In the genomic region with DNA sequence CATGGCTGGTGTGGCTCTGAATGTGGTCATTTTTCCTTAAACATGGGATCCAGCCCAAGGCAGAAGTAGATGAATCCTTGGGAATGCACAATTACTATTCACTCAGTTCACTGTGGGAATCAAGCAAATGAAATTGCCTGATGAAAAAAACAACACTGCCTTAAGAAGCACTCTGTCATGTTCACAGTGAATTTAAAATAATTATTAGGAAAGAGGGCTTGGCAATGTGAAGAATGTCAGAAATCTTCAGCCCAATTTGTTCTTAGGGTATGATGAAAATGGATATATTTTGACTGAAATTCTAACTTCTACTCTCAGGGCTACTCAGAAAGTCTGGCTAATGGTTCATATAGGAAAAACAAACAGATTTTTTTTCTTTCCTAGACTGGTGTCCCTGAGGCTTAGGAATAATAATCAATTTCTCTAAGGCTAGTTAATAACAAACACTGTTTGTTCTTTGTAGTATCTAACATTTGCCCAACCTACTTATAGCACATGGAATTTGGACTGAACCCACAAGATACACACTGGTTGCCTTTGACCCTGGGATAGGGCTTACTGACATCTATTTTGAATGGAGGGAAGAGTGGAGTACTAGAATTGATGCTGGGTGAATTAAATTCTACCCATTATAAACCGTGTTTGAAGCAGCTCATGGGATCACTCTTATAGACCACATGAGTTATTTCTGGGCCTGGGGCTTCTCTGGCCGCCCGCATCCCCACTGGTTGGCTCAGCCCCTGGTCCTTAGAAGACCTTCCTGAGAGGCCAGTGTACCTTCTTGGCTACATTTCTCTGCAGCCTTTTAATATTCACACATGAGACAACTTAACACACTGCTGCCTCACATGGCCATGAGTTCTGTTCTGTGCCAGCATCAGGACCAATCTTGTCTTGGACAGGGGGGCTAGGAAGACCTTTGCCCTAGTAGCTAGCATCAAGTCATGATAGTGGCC, we compare ENCODE assay signal across 18 cellular contexts. TPM values are rescaled to one million over a fixed set of nuclear protein-coding genes. Genes with fewer than 3 reads are reported as not detected.
DNase-seq lines count a peak whose midpoint lies in the region; ATAC-seq and TF ChIP-seq lines count a peak whose summit lies in the region.
"Had no signal": no experiment of that assay in that cellular context is flagged by ENCODE, and none has a peak within 500 bp of the region (broad histone marks: within the 10 kb centered on the region; RNA-seq: fewer than 3 reads in every experiment).

No MANE protein-coding gene starts in this region.

- peak; percentile 39 for DNase-seq in GM04503 (ENCODE audit: low read depth)
- DNase-seq in amniotic epithelial cell (ENCODE audit: low read depth) = peak; percentile 23
- peak; percentile 11 for DNase-seq in glomerular visceral epithelial cell (ENCODE audit: extremely low spot score)
- DNase-seq in progenitor cell of endocrine pancreas (ENCODE audit: low spot score, unreplicated experiment) = no peak
- DNase-seq in middle frontal gyrus (ENCODE audit: extremely low spot score, low spot score) = no peak
- no peak for DNase-seq in left cardiac atrium
- no peak for DNase-seq in activated CD8-positive, alpha-beta memory T cell treated with anti-CD3 and anti-CD28 coated beads, Interleukin-2, amount 10 ng/mL, durations not matched to agents 7 days and 5 days
- DNase-seq in stimulated activated naive CD4-positive, alpha-beta T cell (lab: John Stamatoyannopoulos, UW) = no peak
- DNase-seq: activated CD4-positive, alpha-beta T cell treated with anti-CD3 and anti-CD28 coated beads, Interleukin-2, amount 10 ng/mL, durations not matched to agents 7 days and 5 days; activated naive CD4-positive, alpha-beta T cell treated with anti-CD3 and anti-CD28 coated beads, Interleukin-2, amount 50 U/mL, for 16 hours; activated T-cell treated with anti-CD3 and anti-CD28 coated beads, Interleukin-2, amount 50 U/mL, for 1 hour; effector memory CD8-positive, alpha-beta T cell; left lung; NCI-H187; NCI-H446 treated with DMSO at 0.1 percent for 48 hours; NK-92 treated with Interleukin-12 subunit alpha and Interleukin-12 subunit beta, amount 100 ng/mL, for 24 hours; thyroid gland had no signal

- H3K36me3 Mint-ChIP-seq in progenitor cell of endocrine pancreas (ENCODE audit: insufficient read depth) = peaks cover 7% of the 10 kb centered on the region
- no peaks in the 10 kb centered on the region for H3K36me3 Mint-ChIP-seq in activated CD8-positive, alpha-beta memory T cell treated with anti-CD3 and anti-CD28 coated beads, Interleukin-2, amount 10 ng/mL, durations not matched to agents 7 days and 5 days

- H3K4me3 Mint-ChIP-seq in progenitor cell of endocrine pancreas (ENCODE audit: low read depth) = peak overlapping the region; percentile 23
- H3K4me3 Mint-ChIP-seq in activated CD8-positive, alpha-beta memory T cell treated with anti-CD3 and anti-CD28 coated beads, Interleukin-2, amount 10 ng/mL, durations not matched to agents 7 days and 5 days = no peak overlapping the region
- H3K4me3 Mint-ChIP-seq: activated CD4-positive, alpha-beta T cell treated with anti-CD3 and anti-CD28 coated beads, Interleukin-2, amount 10 ng/mL, durations not matched to agents 7 days and 5 days; effector memory CD8-positive, alpha-beta T cell had no signal

- intact Hi-C loops in left cardiac atrium (cut with DNase I) = no loop called here

- H3K4me1 Mint-ChIP-seq in progenitor cell of endocrine pancreas (ENCODE audit: low read depth) = peaks cover 18% of the 10 kb centered on the region
- peaks cover 16% of the 10 kb centered on the region for H3K4me1 Mint-ChIP-seq in activated CD8-positive, alpha-beta memory T cell treated with anti-CD3 and anti-CD28 coated beads, Interleukin-2, amount 10 ng/mL, durations not matched to agents 7 days and 5 days

- no peak for TF ChIP-seq CTCF in progenitor cell of endocrine pancreas (IDR thresholded peaks at IDR 0.05; ENCODE audit: unreplicated experiment)

- H3K9me3 Mint-ChIP-seq in progenitor cell of endocrine pancreas (ENCODE audit: low read depth) = no peaks in the 10 kb centered on the region
- H3K9me3 Mint-ChIP-seq in activated CD8-positive, alpha-beta memory T cell treated with anti-CD3 and anti-CD28 coated beads, Interleukin-2, amount 10 ng/mL, durations not matched to agents 7 days and 5 days (ENCODE audit: low read depth) = no peaks in the 10 kb centered on the region
- H3K9me3 Mint-ChIP-seq: activated CD4-positive, alpha-beta T cell treated with anti-CD3 and anti-CD28 coated beads, Interleukin-2, amount 10 ng/mL, durations not matched to agents 7 days and 5 days; effector memory CD8-positive, alpha-beta T cell had no signal

- CTCF ChIA-PET in activated CD8-positive, alpha-beta memory T cell treated with anti-CD3 and anti-CD28 coated beads, Interleukin-2, amount 10 ng/mL, durations not matched to agents 7 days and 5 days (lab: Charles Lee) = interaction anchor here (1.2 kb wide), 1 partner anchor 9 kb away, joined by 7 read pairs; no protein-coding TSS in a partner anchor

- no peaks in the 10 kb centered on the region for H3K27me3 Mint-ChIP-seq in progenitor cell of endocrine pancreas
- H3K27me3 Mint-ChIP-seq in activated CD8-positive, alpha-beta memory T cell treated with anti-CD3 and anti-CD28 coated beads, Interleukin-2, amount 10 ng/mL, durations not matched to agents 7 days and 5 days = no peaks in the 10 kb centered on the region

- peak overlapping the region; percentile 15 for H3K27ac Mint-ChIP-seq in progenitor cell of endocrine pancreas
- no peak overlapping the region for H3K27ac Mint-ChIP-seq in activated CD8-positive, alpha-beta memory T cell treated with anti-CD3 and anti-CD28 coated beads, Interleukin-2, amount 10 ng/mL, durations not matched to agents 7 days and 5 days
- H3K27ac Mint-ChIP-seq: activated CD4-positive, alpha-beta T cell treated with anti-CD3 and anti-CD28 coated beads, Interleukin-2, amount 10 ng/mL, durations not matched to agents 7 days and 5 days; effector memory CD8-positive, alpha-beta T cell had no signal

- no peak for ATAC-seq in left cardiac atrium
- no peak for ATAC-seq in activated CD8-positive, alpha-beta memory T cell treated with anti-CD3 and anti-CD28 coated beads, Interleukin-2, amount 10 ng/mL, durations not matched to agents 7 days and 5 days
- ATAC-seq: effector memory CD8-positive, alpha-beta T cell; HCT116 had no signal

RNA-seq across cellular contexts. Expression of a gene that starts 8.3 kb away (rescaled TPM):
- 59.7 and 63.3 TPM in 2 replicates for total RNA-seq in progenitor cell of endocrine pancreas
- total RNA-seq in left cardiac atrium = 100 to 1,000 TPM; 198 to 226 TPM
- total RNA-seq in activated CD8-positive, alpha-beta memory T cell treated with anti-CD3 and anti-CD28 coated beads, Interleukin-2, amount 10 ng/mL, durations not matched to agents 7 days and 5 days = 10 to 100 TPM; 49.0 to 62.0 TPM

Comparison
In these comparisons a context has a peak if more than half of its experiments do, and no peak if none do; other contexts are left out.
1. DNase-seq: peak in GM04503 (single experiment), amniotic epithelial cell (single experiment) and glomerular visceral epithelial cell (single experiment); none in progenitor cell of endocrine pancreas (single experiment), middle frontal gyrus (single experiment), left cardiac atrium (single experiment), activated CD8-positive, alpha-beta memory T cell treated with anti-CD3 and anti-CD28 coated beads, Interleukin-2, amount 10 ng/mL, durations not matched to agents 7 days and 5 days (single experiment) and stimulated activated naive CD4-positive, alpha-beta T cell (0 of 6).